Comparison of ENCODE assay signal across 1 cellular context in the genomic region with DNA sequence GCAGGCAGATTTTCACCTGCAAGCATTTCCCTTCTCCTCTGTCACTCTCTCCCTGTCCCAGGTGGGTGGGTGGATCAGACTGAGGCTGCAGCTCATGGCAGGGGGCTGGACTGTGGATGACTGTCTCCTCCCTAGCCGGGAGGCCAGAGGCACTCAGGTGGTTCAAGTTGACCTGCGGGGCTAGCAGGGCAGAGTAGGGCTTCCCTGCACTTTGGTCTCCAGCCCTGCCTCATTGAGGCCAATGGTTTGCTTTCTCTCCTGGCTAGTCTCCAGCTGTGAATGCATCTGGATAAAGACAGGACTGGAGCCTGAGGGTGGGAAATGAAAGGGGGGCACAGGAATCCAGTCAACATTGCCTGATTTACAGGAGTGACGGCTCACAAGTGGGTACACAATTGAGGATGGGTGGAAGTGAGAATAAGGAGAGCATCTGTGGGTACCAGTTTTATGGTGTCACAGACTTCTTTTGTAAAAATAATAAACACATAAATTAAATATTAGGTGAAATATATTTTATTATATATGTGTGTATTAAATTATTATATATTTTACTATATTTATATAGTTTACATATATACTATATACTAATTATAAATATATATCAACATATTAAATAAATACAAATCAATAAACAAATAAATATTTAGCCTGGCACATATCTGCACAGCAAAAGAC.
A peak's percentile ranks its signal among the peaks of the same experiment; 100 is the strongest.
TF ChIP-seq lines count a peak whose summit lies in the region.

No MANE protein-coding gene starts in this region.

TF ChIP-seq in HepG2, 621 proteins besides CTCF, POLR2A, EP300 and RAD21 (continued from another document and continues in another):
- TF ChIP-seq ZNF362 (CRISPR knock-in tag; IDR thresholded peaks at IDR 0.05; ENCODE audit: borderline replicate concordance) (no peak), KDM5B (CRISPR knock-in tag; IDR thresholded peaks at IDR 0.05; ENCODE audit: borderline replicate concordance) (no peak), HOXA3 (CRISPR knock-in tag; IDR thresholded peaks at IDR 0.05) (peak; percentile 77), HOXA9 (CRISPR knock-in tag; IDR thresholded peaks at IDR 0.05; ENCODE audit: borderline replicate concordance) (no peak), GLI4 (CRISPR knock-in tag; IDR thresholded peaks at IDR 0.05; ENCODE audit: borderline replicate concordance) (no peak), FOXO1 (CRISPR knock-in tag; IDR thresholded peaks at IDR 0.05) (peak; percentile 60; the same call in 1 of the 2 replicates), CHD4 (IDR thresholded peaks at IDR 0.05; ENCODE audit: borderline replicate concordance, low read length) (no peak), BRD4 (CRISPR knock-in tag; IDR thresholded peaks at IDR 0.05) (no peak), ARID2 (CRISPR knock-in tag; IDR thresholded peaks at IDR 0.05; ENCODE audit: borderline replicate concordance) (no peak), CENPBD1 (CRISPR knock-in tag; IDR thresholded peaks at IDR 0.05; ENCODE audit: borderline replicate concordance, low read depth) (no peak), ZNF326 (CRISPR knock-in tag; IDR thresholded peaks at IDR 0.05; ENCODE audit: borderline replicate concordance) (no peak), CREM (IDR thresholded peaks at IDR 0.05) (peak; percentile 50; the same call in 1 of the 2 replicates), CREM (CRISPR knock-in tag; IDR thresholded peaks at IDR 0.05) (no peak), ZNF367 (CRISPR knock-in tag; IDR thresholded peaks at IDR 0.05; ENCODE audit: borderline replicate concordance) (no peak), ATF3 (CRISPR knock-in tag; IDR thresholded peaks at IDR 0.05) (no peak), SSRP1 (CRISPR knock-in tag; IDR thresholded peaks at IDR 0.05) (no peak), BCLAF1 (IDR thresholded peaks at IDR 0.05) (no peak), ZNF329 (CRISPR knock-in tag; IDR thresholded peaks at IDR 0.05; ENCODE audit: low read depth) (no peak), SMYD3 (CRISPR knock-in tag; IDR thresholded peaks at IDR 0.05) (no peak), ZNF780A (CRISPR knock-in tag; IDR thresholded peaks at IDR 0.05) (no peak), ZSCAN22 (CRISPR knock-in tag; IDR thresholded peaks at IDR 0.05) (no peak), ZNF274 (CRISPR knock-in tag; IDR thresholded peaks at IDR 0.05) (no peak), ZNF124 (CRISPR knock-in tag; IDR thresholded peaks at IDR 0.05) (no peak), PCBP1 (IDR thresholded peaks at IDR 0.05; ENCODE audit: borderline replicate concordance, low read depth, low read length) (no peak), ATAD3A (CRISPR knock-in tag; IDR thresholded peaks at IDR 0.05) (no peak), ZFX (CRISPR knock-in tag; IDR thresholded peaks at IDR 0.05; ENCODE audit: low read depth) (peak; percentile 37; the same call in 1 of the 2 replicates), ZNF580 (CRISPR knock-in tag; IDR thresholded peaks at IDR 0.05; ENCODE audit: borderline replicate concordance, low read depth) (no peak), KLF12 (CRISPR knock-in tag; IDR thresholded peaks at IDR 0.05; ENCODE audit: borderline replicate concordance) (no peak), EEA1 (CRISPR knock-in tag; IDR thresholded peaks at IDR 0.05; ENCODE audit: borderline replicate concordance) (no peak), GATA4 (IDR thresholded peaks at IDR 0.05; ENCODE audit: borderline replicate concordance, low read depth) (no peak), MAZ (IDR thresholded peaks at IDR 0.05; ENCODE audit: borderline replicate concordance, low read depth, low read length) (no peak), MAZ (CRISPR knock-in tag; IDR thresholded peaks at IDR 0.05; ENCODE audit: low read depth) (no peak), ZKSCAN8 (CRISPR knock-in tag; IDR thresholded peaks at IDR 0.05; ENCODE audit: borderline replicate concordance) (no peak), ZHX2 (IDR thresholded peaks at IDR 0.05; ENCODE audit: low read depth) (no peak), ZHX2 (CRISPR knock-in tag; IDR thresholded peaks at IDR 0.05; ENCODE audit: borderline replicate concordance) (no peak)
- TF ChIP-seq, protein P1, sequence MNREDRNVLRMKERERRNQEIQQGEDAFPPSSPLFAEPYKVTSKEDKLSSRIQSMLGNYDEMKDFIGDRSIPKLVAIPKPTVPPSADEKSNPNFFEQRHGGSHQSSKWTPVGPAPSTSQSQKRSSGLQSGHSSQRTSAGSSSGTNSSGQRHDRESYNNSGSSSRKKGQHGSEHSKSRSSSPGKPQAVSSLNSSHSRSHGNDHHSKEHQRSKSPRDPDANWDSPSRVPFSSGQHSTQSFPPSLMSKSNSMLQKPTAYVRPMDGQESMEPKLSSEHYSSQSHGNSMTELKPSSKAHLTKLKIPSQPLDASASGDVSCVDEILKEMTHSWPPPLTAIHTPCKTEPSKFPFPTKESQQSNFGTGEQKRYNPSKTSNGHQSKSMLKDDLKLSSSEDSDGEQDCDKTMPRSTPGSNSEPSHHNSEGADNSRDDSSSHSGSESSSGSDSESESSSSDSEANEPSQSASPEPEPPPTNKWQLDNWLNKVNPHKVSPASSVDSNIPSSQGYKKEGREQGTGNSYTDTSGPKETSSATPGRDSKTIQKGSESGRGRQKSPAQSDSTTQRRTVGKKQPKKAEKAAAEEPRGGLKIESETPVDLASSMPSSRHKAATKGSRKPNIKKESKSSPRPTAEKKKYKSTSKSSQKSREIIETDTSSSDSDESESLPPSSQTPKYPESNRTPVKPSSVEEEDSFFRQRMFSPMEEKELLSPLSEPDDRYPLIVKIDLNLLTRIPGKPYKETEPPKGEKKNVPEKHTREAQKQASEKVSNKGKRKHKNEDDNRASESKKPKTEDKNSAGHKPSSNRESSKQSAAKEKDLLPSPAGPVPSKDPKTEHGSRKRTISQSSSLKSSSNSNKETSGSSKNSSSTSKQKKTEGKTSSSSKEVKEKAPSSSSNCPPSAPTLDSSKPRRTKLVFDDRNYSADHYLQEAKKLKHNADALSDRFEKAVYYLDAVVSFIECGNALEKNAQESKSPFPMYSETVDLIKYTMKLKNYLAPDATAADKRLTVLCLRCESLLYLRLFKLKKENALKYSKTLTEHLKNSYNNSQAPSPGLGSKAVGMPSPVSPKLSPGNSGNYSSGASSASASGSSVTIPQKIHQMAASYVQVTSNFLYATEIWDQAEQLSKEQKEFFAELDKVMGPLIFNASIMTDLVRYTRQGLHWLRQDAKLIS (CRISPR knock-in tag; IDR thresholded peaks at IDR 0.05), result no peak
- TF ChIP-seq, protein P2, sequence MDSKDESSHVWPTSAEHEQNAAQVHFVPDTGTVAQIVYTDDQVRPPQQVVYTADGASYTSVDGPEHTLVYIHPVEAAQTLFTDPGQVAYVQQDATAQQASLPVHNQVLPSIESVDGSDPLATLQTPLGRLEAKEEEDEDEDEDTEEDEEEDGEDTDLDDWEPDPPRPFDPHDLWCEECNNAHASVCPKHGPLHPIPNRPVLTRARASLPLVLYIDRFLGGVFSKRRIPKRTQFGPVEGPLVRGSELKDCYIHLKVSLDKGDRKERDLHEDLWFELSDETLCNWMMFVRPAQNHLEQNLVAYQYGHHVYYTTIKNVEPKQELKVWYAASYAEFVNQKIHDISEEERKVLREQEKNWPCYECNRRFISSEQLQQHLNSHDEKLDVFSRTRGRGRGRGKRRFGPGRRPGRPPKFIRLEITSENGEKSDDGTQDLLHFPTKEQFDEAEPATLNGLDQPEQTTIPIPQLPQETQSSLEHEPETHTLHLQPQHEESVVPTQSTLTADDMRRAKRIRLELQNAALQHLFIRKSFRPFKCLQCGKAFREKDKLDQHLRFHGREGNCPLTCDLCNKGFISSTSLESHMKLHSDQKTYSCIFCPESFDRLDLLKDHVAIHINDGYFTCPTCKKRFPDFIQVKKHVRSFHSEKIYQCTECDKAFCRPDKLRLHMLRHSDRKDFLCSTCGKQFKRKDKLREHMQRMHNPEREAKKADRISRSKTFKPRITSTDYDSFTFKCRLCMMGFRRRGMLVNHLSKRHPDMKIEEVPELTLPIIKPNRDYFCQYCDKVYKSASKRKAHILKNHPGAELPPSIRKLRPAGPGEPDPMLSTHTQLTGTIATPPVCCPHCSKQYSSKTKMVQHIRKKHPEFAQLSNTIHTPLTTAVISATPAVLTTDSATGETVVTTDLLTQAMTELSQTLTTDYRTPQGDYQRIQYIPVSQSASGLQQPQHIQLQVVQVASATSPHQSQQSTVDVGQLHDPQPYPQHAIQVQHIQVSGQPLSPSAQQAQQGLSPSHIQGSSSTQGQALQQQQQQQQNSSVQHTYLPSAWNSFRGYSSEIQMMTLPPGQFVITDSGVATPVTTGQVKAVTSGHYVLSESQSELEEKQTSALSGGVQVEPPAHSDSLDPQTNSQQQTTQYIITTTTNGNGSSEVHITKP (CRISPR knock-in tag; IDR thresholded peaks at IDR 0.05; ENCODE audit: low read depth), result no peak
- TF ChIP-seq, protein P3, sequence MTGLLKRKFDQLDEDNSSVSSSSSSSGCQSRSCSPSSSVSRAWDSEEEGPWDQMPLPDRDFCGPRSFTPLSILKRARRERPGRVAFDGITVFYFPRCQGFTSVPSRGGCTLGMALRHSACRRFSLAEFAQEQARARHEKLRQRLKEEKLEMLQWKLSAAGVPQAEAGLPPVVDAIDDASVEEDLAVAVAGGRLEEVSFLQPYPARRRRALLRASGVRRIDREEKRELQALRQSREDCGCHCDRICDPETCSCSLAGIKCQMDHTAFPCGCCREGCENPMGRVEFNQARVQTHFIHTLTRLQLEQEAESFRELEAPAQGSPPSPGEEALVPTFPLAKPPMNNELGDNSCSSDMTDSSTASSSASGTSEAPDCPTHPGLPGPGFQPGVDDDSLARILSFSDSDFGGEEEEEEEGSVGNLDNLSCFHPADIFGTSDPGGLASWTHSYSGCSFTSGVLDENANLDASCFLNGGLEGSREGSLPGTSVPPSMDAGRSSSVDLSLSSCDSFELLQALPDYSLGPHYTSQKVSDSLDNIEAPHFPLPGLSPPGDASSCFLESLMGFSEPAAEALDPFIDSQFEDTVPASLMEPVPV (CRISPR knock-in tag; IDR thresholded peaks at IDR 0.05), result no peak
